In the genomic region with DNA sequence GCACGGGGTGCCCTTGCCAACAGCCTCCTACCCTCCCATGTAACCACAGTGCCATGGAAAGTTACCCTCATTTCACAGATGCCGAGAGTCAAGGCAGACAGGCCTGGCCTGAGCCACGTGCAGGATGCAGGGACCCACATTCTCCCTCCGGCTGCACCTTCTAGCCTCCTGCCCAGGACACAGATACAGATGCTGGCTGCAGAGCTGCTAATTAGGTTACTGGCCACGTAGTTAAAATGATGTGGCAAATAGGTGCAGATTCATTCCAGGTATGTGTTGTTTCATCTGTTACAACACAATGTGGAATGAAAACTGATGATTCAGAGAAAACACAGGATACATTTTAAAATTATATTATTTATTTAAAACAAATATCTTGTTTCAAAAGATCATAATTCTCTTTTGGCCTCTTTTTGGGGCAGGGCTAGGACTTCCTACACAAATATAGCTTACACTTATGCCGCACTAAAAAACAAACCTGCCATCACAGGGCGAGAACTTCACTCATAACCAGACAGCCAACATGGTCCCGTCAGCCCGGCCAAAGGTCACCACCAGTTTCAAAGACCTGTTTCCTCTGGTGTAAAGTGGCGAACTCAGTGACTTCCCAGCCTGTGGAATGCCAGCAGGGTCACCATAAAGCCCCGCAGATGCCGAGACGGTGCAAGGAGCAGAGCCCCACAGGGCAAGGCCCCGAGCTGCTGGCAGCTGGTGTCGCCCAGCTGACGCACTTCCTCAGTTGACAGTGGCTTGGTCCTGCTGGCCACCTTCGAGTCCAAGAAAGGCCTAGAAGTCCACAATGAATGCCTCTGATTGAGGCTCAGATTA, we compare ENCODE assay signal across 11 cellular contexts.
DNase-seq lines count a peak whose midpoint lies in the region; ATAC-seq, FAIRE-seq and TF ChIP-seq lines count a peak whose summit lies in the region.
"Had no signal": no experiment of that assay in that cellular context is flagged by ENCODE, and none has a peak within 500 bp of the region (broad histone marks: within the 10 kb centered on the region; RNA-seq: fewer than 3 reads in every experiment).

No MANE protein-coding gene starts in this region.

- TF ChIP-seq CTCF in Panc1 (IDR thresholded peaks at IDR 0.05) (no peak), H1 (IDR thresholded peaks at IDR 0.05; ENCODE audit: control extremely low read depth in 1 of 3, insufficient read depth in 1 of 3, low read depth in 1 of 3, low read length in 3 of 3) (no peak), osteoblast (IDR thresholded peaks at IDR 0.05; ENCODE audit: extremely low read depth, low read depth, low read length) (no peak)

- H3K23me2 ChIP-seq in H1 (ENCODE audit: low read depth, low read length) = no peaks in the 10 kb centered on the region

- 88% methylated on average over 17 of the region's 17 CpGs; no CpG with 5 or more reads in 1 of the 2 experiments for WGBS in H1 (ENCODE audit: extremely low coverage in 1 of 2, insufficient coverage in 1 of 2, insufficient read length in 1 of 2, insufficient replicate concordance in 2 of 2, low coverage in 1 of 2, low lambda C conversion rate in 2 of 2, missing lambda C conversion rate in 1 of 2), 2 experiments

- H2BK120ac ChIP-seq in H1 (replicated peaks; ENCODE audit: low read depth, low read length) = no peak overlapping the region

- H3K27ac ChIP-seq in Panc1 (ENCODE audit: low read length) (peak overlapping the region; percentile 91), H1 (ENCODE audit: low read depth, low read length) (no peak overlapping the region), osteoblast (ENCODE audit: low read depth, low read length) (peak overlapping the region; percentile 16)

- H4K91ac ChIP-seq in H1 (replicated peaks; ENCODE audit: insufficient read length, low read length) = no peak overlapping the region

- FAIRE-seq in H1 (lab: Jason Lieb, UNC) = no peak

- 0 out of 2 replicates have a peak overlapping the region, but pooled peaks have one; percentile 24 for H2AK5ac ChIP-seq in H1 (ENCODE audit: low read depth, low read length)

- CTCF ChIA-PET in Panc1 (lab: Charles Lee) (no interaction called here), H1 (lab: Charles Lee; ENCODE audit: partially characterized antibody) (interaction anchor here (0.9 to 1.4 kb wide), 3 partner anchors 36 to 198 kb away, joined by 3 to 5 read pairs (median 4); no protein-coding TSS in a partner anchor)

- H4K5ac ChIP-seq in H1 (ENCODE audit: insufficient read length, low read depth, low read length) = no peak overlapping the region

- TF ChIP-seq POLR2A in H1 (IDR thresholded peaks at IDR 0.05; ENCODE audit: control extremely low read depth in 1 of 2, low read depth in 2 of 2, low read length in 2 of 2) = no peak

- H3K79me2 ChIP-seq in H1 (ENCODE audit: control insufficient read depth in 1 of 2, insufficient read depth in 2 of 2, low read length in 2 of 2) (no peaks in the 10 kb centered on the region; a peak in 1 of 4 replicates), osteoblast (ENCODE audit: insufficient read depth, low read length) (peaks cover 36% of the 10 kb centered on the region)

- in situ Hi-C loops in Panc1 (cut with HindIII; ENCODE audit: low pct_unique_long_range_greater_than_20kb, low sequenced_read_pairs) = no loop called here

- TF ChIP-seq RAD21 in H1 (IDR thresholded peaks at IDR 0.05 in 1 of 2, conservative IDR thresholded peaks at IDR 0.05 in 1 of 2; ENCODE audit: low read depth in 2 of 2, low read length in 2 of 2) = no peak

- no peak overlapping the region for H2BK12ac ChIP-seq in H1 (ENCODE audit: low read depth, low read length)

- BruUV-seq in Panc1 (replicated peaks; lab: Mats Ljungman, UMichigan) = no TSS peak

- no peak overlapping the region for H3K14ac ChIP-seq in H1 (ENCODE audit: insufficient read length)

- intact Hi-C loops in Panc1 (cut with micrococcal nuclease; ENCODE audit: unreplicated experiment) = no loop called here
- intact Hi-C loops in Right ventricle myocardium superior (cut with DNase I) = no loop called here

- no peak overlapping the region for H3K23ac ChIP-seq in H1 (ENCODE audit: insufficient read length)

- no peak overlapping the region for H3K18ac ChIP-seq in H1 (ENCODE audit: extremely low read depth, low read length)

- H3K4me1 ChIP-seq in Panc1 (ENCODE audit: control insufficient read depth, insufficient read depth, low read length) (peaks cover 98% of the 10 kb centered on the region), H1 (replicated peaks in 1 of 4; ENCODE audit: control insufficient read depth in 3 of 4, insufficient read depth in 4 of 4, low read length in 3 of 4) (peaks cover 0 to 10% (median 3%) of the 10 kb centered on the region in 4 experiments; a peak in 6 of 7 replicates), osteoblast (ENCODE audit: insufficient read depth, low read length) (peaks cover 39% of the 10 kb centered on the region)

- ATAC-seq in Panc1 = no peak
- no peak for ATAC-seq in Right ventricle myocardium superior (ENCODE audit: poor library complexity)
- ATAC-seq: activated T-helper 17 cell treated with anti-CD3 and anti-CD28 coated beads, Interleukin-2, amount 50 U/mL, for 72 hours; CD8-positive, alpha-beta T cell had no signal

- H3K4me3 ChIP-seq in Panc1 (ENCODE audit: low read depth in 2 of 2, low read length in 2 of 2) (no peak overlapping the region), H1 (ENCODE audit: extremely low read depth in 1 of 4, insufficient read depth in 2 of 4, low read depth in 3 of 4, low read length in 4 of 4) (no peak overlapping the region), osteoblast (ENCODE audit: insufficient read depth, low read length) (no peak overlapping the region)

- H3K36me3 ChIP-seq in Panc1 (ENCODE audit: control insufficient read depth, insufficient read depth, low read length) (peaks cover 16% of the 10 kb centered on the region), H1 (ENCODE audit: control insufficient read depth in 2 of 4, insufficient read depth in 4 of 4, low read length in 3 of 4) (no peaks in the 10 kb centered on the region), osteoblast (ENCODE audit: insufficient read depth, low read length) (peaks cover 8% of the 10 kb centered on the region)

- no peak overlapping the region for H4K8ac ChIP-seq in H1 (ENCODE audit: extremely low read depth, insufficient read depth, low read length)

- H2AFZ ChIP-seq in H1 (ENCODE audit: low read length) (no peak overlapping the region), osteoblast (ENCODE audit: low read length) (no peak overlapping the region)

- peaks cover 1 to 12% of the 10 kb centered on the region in 2 experiments for H4K20me1 ChIP-seq in H1 (replicated peaks in 1 of 2; ENCODE audit: control insufficient read depth in 1 of 2, insufficient read depth in 2 of 2, low read length in 2 of 2)
- peaks cover 28% of the 10 kb centered on the region for H4K20me1 ChIP-seq in osteoblast (ENCODE audit: insufficient read depth, low read length)

- no peak overlapping the region for H3K56ac ChIP-seq in H1 (replicated peaks; ENCODE audit: insufficient read length, low read depth, low read length)

- no peak overlapping the region for H2BK20ac ChIP-seq in H1 (ENCODE audit: low read length)

- no peak overlapping the region for H2BK5ac ChIP-seq in H1 (ENCODE audit: low read depth, low read length)

- DNase-seq in Panc1 (ENCODE audit: low read depth, low spot score) (no peak), H1 (ENCODE audit: low read depth in 1 of 2, low spot score in 2 of 2) (no peak), osteoblast (ENCODE audit: insufficient read length, low spot score, missing footprints) (peak; percentile 78), NCI-H526 treated with DMSO at 0.1 percent for 48 hours (lab: John Stamatoyannopoulos, UW) (no peak), HUDEP-2 (lab: John Stamatoyannopoulos, UW; ENCODE audit: unreplicated experiment in 76 of 76) (no peak), Ammon's horn (ENCODE audit: low spot score) (no peak), Right ventricle myocardium superior (no peak)
- DNase-seq: CD8-positive, alpha-beta T cell; foreskin melanocyte; midbrain had no signal

- H3K4me2 ChIP-seq in H1 (ENCODE audit: insufficient read depth in 1 of 2, low read depth in 2 of 2, low read length in 2 of 2) (no peak overlapping the region), osteoblast (ENCODE audit: insufficient read depth, low read length) (no peak overlapping the region)

- no peak overlapping the region for H3K4ac ChIP-seq in H1 (replicated peaks; ENCODE audit: insufficient read length, low read depth, low read length)

- H3K9me3 ChIP-seq in Panc1 (ENCODE audit: control insufficient read depth, insufficient read depth, low read depth, low read length) (no peaks in the 10 kb centered on the region), H1 (ENCODE audit: insufficient read depth in 2 of 2, low read depth in 1 of 2, low read length in 1 of 2) (no peaks in the 10 kb centered on the region), osteoblast (ENCODE audit: low read depth, low read length) (no peaks in the 10 kb centered on the region)

- H3K9ac ChIP-seq in H1 (replicated peaks in 1 of 4; ENCODE audit: extremely low read depth in 1 of 4, low read depth in 3 of 4, low read length in 3 of 4) = no peak overlapping the region

- POLR2A ChIA-PET in Panc1 (lab: Charles Lee) (no interaction called here), H1 (lab: Charles Lee; ENCODE audit: partially characterized antibody) (interaction anchor here (0.6 to 1.7 kb wide), 2 partner anchors 16 to 65 kb away, joined by 3 to 4 read pairs; no protein-coding TSS in a partner anchor)

- no peak for TF ChIP-seq EP300 in H1 (IDR thresholded peaks at IDR 0.05; ENCODE audit: borderline replicate concordance in 1 of 2, low read depth in 2 of 2, low read length in 2 of 2)

- H2BK15ac ChIP-seq in H1 (ENCODE audit: low read length) = no peak overlapping the region

- peaks cover 5% of the 10 kb centered on the region; the same call in 1 of the 2 replicates for H3K79me1 ChIP-seq in H1 (ENCODE audit: low read depth, low read length)

- H3K27me3 ChIP-seq in Panc1 (ENCODE audit: control insufficient read depth, insufficient read depth, low read length) = no peaks in the 10 kb centered on the region
- no peaks in the 10 kb centered on the region for H3K27me3 ChIP-seq in H1 (replicated peaks in 1 of 4; ENCODE audit: control insufficient read depth in 3 of 4, extremely low read depth in 1 of 4, insufficient read depth in 3 of 4, low read length in 3 of 4)
- H3K27me3 ChIP-seq in osteoblast (ENCODE audit: insufficient read depth, low read length) = no peaks in the 10 kb centered on the region

TF ChIP-seq in H1, 55 proteins besides CTCF, POLR2A, EP300 and RAD21 (continues in another document):
- no peak for TF ChIP-seq ATF2 (IDR thresholded peaks at IDR 0.05; ENCODE audit: low read length)
- TF ChIP-seq POLR2AphosphoS5 (IDR thresholded peaks at IDR 0.05; ENCODE audit: low read depth, low read length) = no peak
